9 cellular contexts compared by ENCODE assay signal in the genomic region with DNA sequence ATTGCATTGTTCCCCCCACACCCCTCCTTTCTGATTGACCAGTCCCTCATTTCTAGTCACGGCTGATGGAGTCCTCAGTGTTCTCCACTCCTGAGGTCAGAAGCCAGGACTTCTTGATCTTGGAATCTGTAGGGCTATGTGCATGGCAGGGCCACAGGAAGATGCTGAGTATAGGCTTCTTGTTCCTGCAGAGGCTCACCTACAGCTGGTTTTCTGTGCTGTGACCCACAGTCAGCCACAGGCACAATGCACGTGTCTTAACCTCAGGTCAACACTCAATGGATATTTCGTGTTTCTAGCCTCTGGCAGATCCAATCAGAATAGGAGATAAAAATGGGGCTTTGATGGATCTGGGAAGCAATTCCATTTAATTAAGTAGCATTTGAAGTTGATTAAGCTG. TPM values are rescaled to one million over a fixed set of nuclear protein-coding genes. Genes with fewer than 3 reads are reported as not detected.
"Had no signal": no experiment of that assay in that cellular context is flagged by ENCODE, and none has a peak within 500 bp of the region (broad histone marks: within the 10 kb centered on the region; RNA-seq: fewer than 3 reads in every experiment).

No MANE protein-coding gene starts in this region.

- DNase-seq: H9, HCEC 1CT, KBM-7 had no signal

- H3K4me3 Mint-ChIP-seq: GM23338, H9, IgD-negative memory B cell had no signal

- H3K4me2 ChIP-seq: GM23338 had no signal

- H2AFZ ChIP-seq: GM23338 had no signal

- H3K27ac ChIP-seq: HL-60 had no signal

- H3K9me3 Mint-ChIP-seq: GM23338, H9, IgD-negative memory B cell had no signal

- H3K4me3 ChIP-seq: GM23338 had no signal

- H3K36me3 Mint-ChIP-seq: IgD-negative memory B cell had no signal

- ATAC-seq: GM23338, HepG2 had no signal

RNA-seq across cellular contexts. Expression of gene CXCL14, which starts 14.3 kb away (rescaled TPM):
- total RNA-seq: GM23338, HepG2, HT1080 had no signal
- polyA plus RNA-seq: HepG2, IgD-negative memory B cell had no signal

RNA-seq across cellular contexts. Expression of gene NEUROG1, which starts 57.4 kb away (rescaled TPM):
- total RNA-seq: GM23338, H1, H9, HepG2, HT1080 had no signal
- polyA plus RNA-seq: H1, HepG2, IgD-negative memory B cell had no signal
